Comparison of ENCODE assay signal across 19 cellular contexts in the genomic region with DNA sequence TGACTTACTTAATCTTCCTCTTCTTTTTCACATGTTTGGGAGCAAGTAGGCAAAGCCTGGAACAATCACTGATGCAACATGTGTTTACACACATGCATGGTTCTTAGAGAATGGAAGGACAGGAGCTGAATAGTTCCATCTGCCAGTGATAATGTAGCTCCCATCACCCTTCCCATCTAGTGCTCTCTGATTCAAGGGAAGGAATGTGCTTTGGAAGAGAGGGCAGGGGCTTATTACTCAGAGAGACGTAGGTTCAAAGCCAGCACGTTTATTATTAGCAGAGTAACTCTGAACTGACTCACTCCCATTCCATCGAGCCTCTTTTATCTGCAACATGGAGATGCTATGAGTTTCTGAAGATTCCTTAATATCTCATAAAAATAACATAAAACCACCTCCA.
A peak's percentile ranks its signal among the peaks of the same experiment; 100 is the strongest.
DNase-seq lines count a peak whose midpoint lies in the region; ATAC-seq and TF ChIP-seq lines count a peak whose summit lies in the region.
"Had no signal": no experiment of that assay in that cellular context is flagged by ENCODE, and none has a peak within 500 bp of the region (broad histone marks: within the 10 kb centered on the region; RNA-seq: fewer than 3 reads in every experiment).

No MANE protein-coding gene starts in this region.

- POLR2A ChIA-PET in activated CD8-positive, alpha-beta T cell treated with anti-CD3 and anti-CD28 coated beads, Interleukin-2, amount 10 ng/mL, durations not matched to agents 7 days and 5 days (lab: Charles Lee): no interaction called here

- peak; percentile 69 for DNase-seq in AG08396 (ENCODE audit: low spot score)
- DNase-seq in HS-5 (ENCODE audit: low read depth): peak; percentile 75
- DNase-seq in cardiac fibroblast (ENCODE audit: low read depth in 2 of 2): peak; percentile 71 to 88
- no peak for DNase-seq in OCI-M1 (lab: John Stamatoyannopoulos, UW)
- DNase-seq in GM20000 (ENCODE audit: low spot score): no peak
- DNase-seq in glutamatergic neuron: no peak
- DNase-seq in activated CD8-positive, alpha-beta T cell treated with anti-CD3 and anti-CD28 coated beads, Interleukin-2, amount 10 ng/mL, durations not matched to agents 7 days and 5 days: no peak
- DNase-seq: activated T-cell treated with anti-CD3 and anti-CD28 coated beads, Interleukin-2, amount 50 U/mL, for 72 hours; anterior cingulate cortex; GOT3; mucosa of descending colon; NCI-H2081; NCI-H82; pancreas; stimulated activated CD4-positive, alpha-beta T cell treated with anti-CD3 and anti-CD28 coated beads, Interleukin-15, amount 100 ng/mL, for 24 hours had no signal

- peaks cover 8% of the 10 kb centered on the region for H3K4me1 ChIP-seq in mesodermal cell (ENCODE audit: control insufficient read depth, insufficient read depth, low read length, poor library complexity, severe bottlenecking)

- no peak overlapping the region for H3K27ac Mint-ChIP-seq in glutamatergic neuron (ENCODE audit: unreplicated experiment)
- H3K27ac Mint-ChIP-seq in activated CD8-positive, alpha-beta T cell treated with anti-CD3 and anti-CD28 coated beads, Interleukin-2, amount 10 ng/mL, durations not matched to agents 7 days and 5 days: no peak overlapping the region
- H3K27ac Mint-ChIP-seq: activated T-cell treated with anti-CD3 and anti-CD28 coated beads, Interleukin-2, amount 50 U/mL, for 72 hours had no signal

- H3K4me1 Mint-ChIP-seq in glutamatergic neuron (ENCODE audit: low read depth, unreplicated experiment): no peaks in the 10 kb centered on the region
- peaks cover 6% of the 10 kb centered on the region for H3K4me1 Mint-ChIP-seq in activated CD8-positive, alpha-beta T cell treated with anti-CD3 and anti-CD28 coated beads, Interleukin-2, amount 10 ng/mL, durations not matched to agents 7 days and 5 days (ENCODE audit: low read depth)

- H3K9me3 ChIP-seq in mesodermal cell (ENCODE audit: control insufficient read depth, low read length): no peaks in the 10 kb centered on the region
- H3K9me3 ChIP-seq: mucosa of descending colon, pancreas, thoracic aorta had no signal

- H3K27me3 Mint-ChIP-seq in glutamatergic neuron (ENCODE audit: unreplicated experiment): no peaks in the 10 kb centered on the region
- no peaks in the 10 kb centered on the region for H3K27me3 Mint-ChIP-seq in activated CD8-positive, alpha-beta T cell treated with anti-CD3 and anti-CD28 coated beads, Interleukin-2, amount 10 ng/mL, durations not matched to agents 7 days and 5 days (ENCODE audit: low read depth)

- H3K9me3 Mint-ChIP-seq in glutamatergic neuron (ENCODE audit: unreplicated experiment): no peaks in the 10 kb centered on the region
- no peaks in the 10 kb centered on the region for H3K9me3 Mint-ChIP-seq in activated CD8-positive, alpha-beta T cell treated with anti-CD3 and anti-CD28 coated beads, Interleukin-2, amount 10 ng/mL, durations not matched to agents 7 days and 5 days (ENCODE audit: insufficient read depth)
- H3K9me3 Mint-ChIP-seq: activated T-cell treated with anti-CD3 and anti-CD28 coated beads, Interleukin-2, amount 50 U/mL, for 72 hours had no signal

- TF ChIP-seq CTCF in cardiac fibroblast (IDR thresholded peaks at IDR 0.05; ENCODE audit: low read depth, low read length): no peak
- TF ChIP-seq CTCF in GM20000 (IDR thresholded peaks at IDR 0.05; ENCODE audit: extremely low read depth, missing control alignments): no peak
- no peak for TF ChIP-seq CTCF in glutamatergic neuron (IDR thresholded peaks at IDR 0.05; ENCODE audit: partially characterized antibody, unreplicated experiment)

- WGBS in mesodermal cell (ENCODE audit: insufficient coverage in 2 of 2), 2 experiments: 81% methylated on average over 2 of the region's 3 CpGs; no CpG with 5 or more reads in 1 of the 2 experiments

- ATAC-seq in activated CD8-positive, alpha-beta T cell treated with anti-CD3 and anti-CD28 coated beads, Interleukin-2, amount 10 ng/mL, durations not matched to agents 7 days and 5 days: no peak
- ATAC-seq: activated T-cell treated with anti-CD3 and anti-CD28 coated beads, Interleukin-2, amount 50 U/mL, for 72 hours; mucosa of descending colon; pancreas had no signal

- H3K4me3 Mint-ChIP-seq in glutamatergic neuron (ENCODE audit: unreplicated experiment): no peak overlapping the region
- H3K4me3 Mint-ChIP-seq in activated CD8-positive, alpha-beta T cell treated with anti-CD3 and anti-CD28 coated beads, Interleukin-2, amount 10 ng/mL, durations not matched to agents 7 days and 5 days: no peak overlapping the region
- H3K4me3 Mint-ChIP-seq: activated T-cell treated with anti-CD3 and anti-CD28 coated beads, Interleukin-2, amount 50 U/mL, for 72 hours had no signal

- H3K36me3 ChIP-seq in mesodermal cell (ENCODE audit: control insufficient read depth, insufficient read depth, low read length): no peaks in the 10 kb centered on the region
- H3K36me3 ChIP-seq: pancreas, thoracic aorta had no signal

- no peaks in the 10 kb centered on the region for H3K36me3 Mint-ChIP-seq in glutamatergic neuron (ENCODE audit: unreplicated experiment)
- peaks cover 4% of the 10 kb centered on the region for H3K36me3 Mint-ChIP-seq in activated CD8-positive, alpha-beta T cell treated with anti-CD3 and anti-CD28 coated beads, Interleukin-2, amount 10 ng/mL, durations not matched to agents 7 days and 5 days (ENCODE audit: low read depth)

- H3K27ac ChIP-seq in mesodermal cell (ENCODE audit: low read depth, low read length, severe bottlenecking): peak overlapping the region; percentile 16
- H3K27ac ChIP-seq: BLaER1 treated with 17β-estradiol and CSF1 and Interleukin-3, amounts not matched to agents 10 nM and 100 nM; HL-60; pancreas; thoracic aorta had no signal

- CTCF ChIA-PET in activated CD8-positive, alpha-beta T cell treated with anti-CD3 and anti-CD28 coated beads, Interleukin-2, amount 10 ng/mL, durations not matched to agents 7 days and 5 days (lab: Charles Lee): no interaction called here

- H3K4me3 ChIP-seq in cardiac fibroblast (replicated peaks in 1 of 2; ENCODE audit: low read depth in 2 of 2, low read length in 2 of 2): no peak overlapping the region
- H3K4me3 ChIP-seq in mesodermal cell (ENCODE audit: extremely low read depth, insufficient read depth, low read length, poor library complexity, severe bottlenecking): no peak overlapping the region
- H3K4me3 ChIP-seq: BLaER1 treated with 17β-estradiol and CSF1 and Interleukin-3, amounts not matched to agents 10 nM and 100 nM; mucosa of descending colon; pancreas; thoracic aorta had no signal

Comparison
In these comparisons a context has a peak if more than half of its experiments do, and no peak if none do; other contexts are left out.
1. DNase-seq: peak in AG08396 (single experiment), HS-5 (single experiment) and cardiac fibroblast (2 of 2); none in OCI-M1 (single experiment), GM20000 (single experiment), glutamatergic neuron (single experiment) and activated CD8-positive, alpha-beta T cell treated with anti-CD3 and anti-CD28 coated beads, Interleukin-2, amount 10 ng/mL, durations not matched to agents 7 days and 5 days (single experiment).